11 cellular contexts compared by ENCODE assay signal in the genomic region with DNA sequence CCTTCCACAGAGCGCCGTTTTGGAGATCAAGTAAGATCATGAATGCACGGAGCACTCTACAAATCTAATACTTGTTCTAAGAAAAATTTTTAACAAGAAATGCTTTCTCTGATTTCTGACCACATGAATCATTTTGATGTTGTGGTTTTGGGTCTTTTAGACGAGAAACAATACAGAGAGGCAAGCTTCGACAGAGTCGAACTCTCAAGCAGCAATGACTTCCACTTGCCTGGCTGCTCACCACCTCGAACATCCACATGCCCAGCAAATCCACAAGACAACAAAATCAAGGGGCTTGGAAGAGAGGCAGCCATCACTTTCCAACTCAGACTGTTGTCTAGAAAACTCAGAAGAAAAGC.
DNase-seq lines count a peak whose midpoint lies in the region; ATAC-seq and TF ChIP-seq lines count a peak whose summit lies in the region.
"Had no signal": no experiment of that assay in that cellular context is flagged by ENCODE, and none has a peak within 500 bp of the region (broad histone marks: within the 10 kb centered on the region; RNA-seq: fewer than 3 reads in every experiment).

No MANE protein-coding gene starts in this region.

- peak overlapping the region; percentile 9 to 71 (median 56) for H3K27ac ChIP-seq in stomach

- H3K27me3 ChIP-seq in stomach, result no peaks in the 10 kb centered on the region
- H3K27me3 ChIP-seq: gastroesophageal sphincter had no signal

- H3K4me3 ChIP-seq in fibroblast of mammary gland (ENCODE audit: control insufficient read depth, low read depth, low read length) (no peak overlapping the region), stomach (no peak overlapping the region)
- H3K4me3 ChIP-seq: gastroesophageal sphincter, lung had no signal

- no peak for TF ChIP-seq POLR2A in stomach (IDR thresholded peaks at IDR 0.05)

- TF ChIP-seq EP300 in stomach (IDR thresholded peaks at IDR 0.05), result no peak

- H3K36me3 Mint-ChIP-seq in activated T-cell treated with anti-CD3 and anti-CD28 coated beads, Interleukin-2, amount 50 U/mL, for 24 hours (ENCODE audit: low read depth), result peaks cover 98% of the 10 kb centered on the region
- peaks cover 75% of the 10 kb centered on the region for H3K36me3 Mint-ChIP-seq in activated CD8-positive, alpha-beta T cell treated with anti-CD3 and anti-CD28 coated beads for 36 hours (ENCODE audit: low read depth)

- H3K4me3 Mint-ChIP-seq in activated T-cell treated with anti-CD3 and anti-CD28 coated beads, Interleukin-2, amount 50 U/mL, for 24 hours, result peak overlapping the region; percentile 49
- H3K4me3 Mint-ChIP-seq in activated CD8-positive, alpha-beta T cell treated with anti-CD3 and anti-CD28 coated beads for 36 hours, result no peak overlapping the region

- H3K4me1 Mint-ChIP-seq in activated T-cell treated with anti-CD3 and anti-CD28 coated beads, Interleukin-2, amount 50 U/mL, for 24 hours (ENCODE audit: low read depth), result peaks cover 79% of the 10 kb centered on the region
- peaks cover 64% of the 10 kb centered on the region for H3K4me1 Mint-ChIP-seq in activated CD8-positive, alpha-beta T cell treated with anti-CD3 and anti-CD28 coated beads for 36 hours (ENCODE audit: low read depth)

- H3K27ac Mint-ChIP-seq in activated T-cell treated with anti-CD3 and anti-CD28 coated beads, Interleukin-2, amount 50 U/mL, for 24 hours, result peak overlapping the region; percentile 87
- H3K27ac Mint-ChIP-seq in activated CD8-positive, alpha-beta T cell treated with anti-CD3 and anti-CD28 coated beads for 36 hours, result peak overlapping the region; percentile 68

- TF ChIP-seq CTCF in activated CD8-positive, alpha-beta T cell treated with anti-CD3 and anti-CD28 coated beads for 36 hours (IDR thresholded peaks at IDR 0.05), result no peak
- TF ChIP-seq CTCF in fibroblast of mammary gland (conservative IDR thresholded peaks at IDR 0.05; ENCODE audit: control insufficient read depth, insufficient read depth, low read depth, low read length), result no peak
- TF ChIP-seq CTCF in stomach (IDR thresholded peaks at IDR 0.05), result no peak

- no peaks in the 10 kb centered on the region for H3K27me3 Mint-ChIP-seq in activated T-cell treated with anti-CD3 and anti-CD28 coated beads, Interleukin-2, amount 50 U/mL, for 24 hours
- no peaks in the 10 kb centered on the region for H3K27me3 Mint-ChIP-seq in activated CD8-positive, alpha-beta T cell treated with anti-CD3 and anti-CD28 coated beads for 36 hours

- peaks cover 23 to 55% (median 33%) of the 10 kb centered on the region in 4 donors for H3K4me1 ChIP-seq in stomach

- intact Hi-C loops in activated CD8-positive, alpha-beta T cell treated with anti-CD3 and anti-CD28 coated beads for 36 hours (cut with micrococcal nuclease), result no loop called here
- intact Hi-C loops in stomach (cut with DNase I; ENCODE audit: low total_unique reads), result no loop called here

- 77 to 89% (median 81%) methylated on average over 7 of the region's 7 CpGs for WGBS in stomach, 5 donors

- CTCF ChIA-PET in activated CD8-positive, alpha-beta T cell treated with anti-CD3 and anti-CD28 coated beads for 36 hours (lab: Charles Lee), result interaction anchor here (0.9 to 2.7 kb wide), 14 partner anchors 10 to 272 kb away, joined by 3 to 20 read pairs (median 4); a partner anchor contains a TSS

- H3K9me3 Mint-ChIP-seq in activated T-cell treated with anti-CD3 and anti-CD28 coated beads, Interleukin-2, amount 50 U/mL, for 24 hours, result no peaks in the 10 kb centered on the region
- no peaks in the 10 kb centered on the region for H3K9me3 Mint-ChIP-seq in activated CD8-positive, alpha-beta T cell treated with anti-CD3 and anti-CD28 coated beads for 36 hours

- DNase-seq in activated T-cell treated with anti-CD3 and anti-CD28 coated beads, Interleukin-2, amount 50 U/mL, for 24 hours, result no peak
- no peak for DNase-seq in activated T-cell treated with anti-CD3 and anti-CD28 coated beads, Interleukin-2, amount 50 U/mL, for 48 hours
- peak; percentile 50 for DNase-seq in activated CD8-positive, alpha-beta T cell treated with anti-CD3 and anti-CD28 coated beads for 36 hours
- DNase-seq in fibroblast of mammary gland (ENCODE audit: low read depth) (peak; percentile 32), stomach (no peak), NAMALWA (ENCODE audit: low spot score) (no peak)
- DNase-seq: NCI-H526 treated with DMSO at 0.1 percent for 48 hours had no signal

- peaks cover 0 to 7% (median 2%) of the 10 kb centered on the region in 4 donors for H3K36me3 ChIP-seq in stomach
- H3K36me3 ChIP-seq: gastroesophageal sphincter had no signal

- no peaks in the 10 kb centered on the region for H3K9me3 ChIP-seq in stomach
- H3K9me3 ChIP-seq: gastroesophageal sphincter had no signal

- ATAC-seq in activated CD8-positive, alpha-beta T cell treated with anti-CD3 and anti-CD28 coated beads for 36 hours, result peak; percentile 73
- no peak for ATAC-seq in GM19328 (IDR thresholded peaks at IDR 0.05; ENCODE audit: unreplicated experiment)
- ATAC-seq in HG02981 (IDR thresholded peaks at IDR 0.05; ENCODE audit: unreplicated experiment), result no peak

- POLR2A ChIA-PET in activated CD8-positive, alpha-beta T cell treated with anti-CD3 and anti-CD28 coated beads for 36 hours (lab: Charles Lee), result interaction anchor here (0.8 to 1.3 kb wide), 6 partner anchors 30 to 291 kb away, joined by 3 to 5 read pairs (median 4); a partner anchor contains a TSS

Comparison
In these comparisons a context has a peak if more than half of its experiments do, and no peak if none do; other contexts are left out.
1. DNase-seq: peak in activated CD8-positive, alpha-beta T cell treated with anti-CD3 and anti-CD28 coated beads for 36 hours (single experiment) and fibroblast of mammary gland (single experiment); none in activated T-cell treated with anti-CD3 and anti-CD28 coated beads, Interleukin-2, amount 50 U/mL, for 24 hours (single experiment), activated T-cell treated with anti-CD3 and anti-CD28 coated beads, Interleukin-2, amount 50 U/mL, for 48 hours (0 of 2), stomach (single experiment) and NAMALWA (single experiment).